In the genomic region with DNA sequence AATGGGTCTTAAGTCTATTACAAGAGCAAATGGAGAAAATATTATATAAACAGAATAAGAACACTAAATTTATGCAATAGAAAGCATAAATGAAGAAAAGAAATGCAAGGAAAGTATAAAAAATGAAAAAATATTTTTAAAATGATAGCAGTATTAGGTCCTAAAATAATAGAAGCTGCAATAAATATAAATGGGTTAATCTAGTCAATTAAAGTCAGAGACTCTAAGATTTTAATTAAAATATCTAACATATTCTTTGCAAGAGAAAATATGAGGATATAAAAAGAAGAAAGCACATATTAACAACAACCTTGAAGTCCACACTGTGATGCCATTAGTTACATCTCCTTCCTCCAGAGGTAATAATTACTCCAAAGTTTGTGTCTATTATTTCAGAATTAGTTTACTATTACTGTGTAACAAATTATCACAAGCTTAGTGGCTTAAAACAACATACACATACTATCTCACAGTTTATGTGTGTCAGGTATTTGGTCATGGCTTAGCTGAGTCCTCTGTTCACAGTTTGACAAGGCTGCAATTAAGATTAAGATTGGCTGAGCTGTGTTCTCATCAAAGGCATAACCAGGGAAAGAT, we compare ENCODE assay signal across 29 cellular contexts.
"Had no signal": no experiment of that assay in that cellular context is flagged by ENCODE, and none has a peak within 500 bp of the region (broad histone marks: within the 10 kb centered on the region; RNA-seq: fewer than 3 reads in every experiment).

No MANE protein-coding gene starts in this region.

- H3K27me3 Mint-ChIP-seq: progenitor cell of endocrine pancreas; stimulated activated naive B cell treated with anti-CD40 and anti-IgM and Interleukin-4, amounts not matched to agents 10 μg/mL and 1 μg/mL and 100 μg/mL, for 72 hours; stimulated activated naive CD8-positive, alpha-beta T cell treated with anti-CD3 and anti-CD28 coated beads, Interleukin-15, Interleukin-2, amounts not matched to agents 100 ng/mL and 50 ng/mL, for 24 hours had no signal

- H3K36me3 ChIP-seq: neural progenitor cell, ovary, right lobe of liver, sigmoid colon, stomach, thoracic aorta, thyroid gland, upper lobe of left lung, vagina had no signal

- H3K4me1 ChIP-seq: neural progenitor cell, parathyroid adenoma, psoas muscle, right lobe of liver, sigmoid colon, stomach, thyroid gland, tibial nerve, upper lobe of left lung, vagina had no signal

- H3K27ac ChIP-seq: neural progenitor cell, ovary, parathyroid adenoma, psoas muscle, right lobe of liver, sigmoid colon, stomach, thoracic aorta, thyroid gland, tibial nerve, upper lobe of left lung, vagina had no signal

- H3K4me3 ChIP-seq: neural progenitor cell, ovary, psoas muscle, right lobe of liver, sigmoid colon, stomach, thoracic aorta, thyroid gland, tibial nerve, upper lobe of left lung, vagina had no signal

- H3K27ac Mint-ChIP-seq: natural killer cell; nephron; neural progenitor cell; progenitor cell of endocrine pancreas; stimulated activated effector memory CD8-positive, alpha-beta T cell treated with anti-CD3 and anti-CD28 coated beads, Interleukin-12 subunit alpha, Interleukin-12 subunit beta, amount 100 ng/mL, for 72 hours; stimulated activated naive B cell treated with anti-CD40 and anti-IgM and Interleukin-4, amounts not matched to agents 10 μg/mL and 1 μg/mL and 100 μg/mL, for 72 hours; stimulated activated naive CD8-positive, alpha-beta T cell treated with anti-CD3 and anti-CD28 coated beads, Interleukin-15, Interleukin-2, amounts not matched to agents 100 ng/mL and 50 ng/mL, for 24 hours had no signal

- H3K4me2 ChIP-seq: neural progenitor cell had no signal

- H3K4me1 Mint-ChIP-seq: natural killer cell; nephron; stimulated activated effector memory CD8-positive, alpha-beta T cell treated with anti-CD3 and anti-CD28 coated beads, Interleukin-12 subunit alpha, Interleukin-12 subunit beta, amount 100 ng/mL, for 72 hours; stimulated activated naive B cell treated with anti-CD40 and anti-IgM and Interleukin-4, amounts not matched to agents 10 μg/mL and 1 μg/mL and 100 μg/mL, for 72 hours had no signal

- H3K79me2 ChIP-seq: parathyroid adenoma had no signal

- H3K9ac ChIP-seq: neural progenitor cell, parathyroid adenoma had no signal

- H3K36me3 Mint-ChIP-seq: natural killer cell; neural progenitor cell; stimulated activated effector memory CD8-positive, alpha-beta T cell treated with anti-CD3 and anti-CD28 coated beads, Interleukin-12 subunit alpha, Interleukin-12 subunit beta, amount 100 ng/mL, for 72 hours; stimulated activated naive B cell treated with anti-CD40 and anti-IgM and Interleukin-4, amounts not matched to agents 10 μg/mL and 1 μg/mL and 100 μg/mL, for 72 hours had no signal

- H3K4me3 Mint-ChIP-seq: natural killer cell; nephron; neural progenitor cell; stimulated activated effector memory CD8-positive, alpha-beta T cell treated with anti-CD3 and anti-CD28 coated beads, Interleukin-12 subunit alpha, Interleukin-12 subunit beta, amount 100 ng/mL, for 72 hours; stimulated activated naive B cell treated with anti-CD40 and anti-IgM and Interleukin-4, amounts not matched to agents 10 μg/mL and 1 μg/mL and 100 μg/mL, for 72 hours; stimulated activated naive CD8-positive, alpha-beta T cell treated with anti-CD3 and anti-CD28 coated beads, Interleukin-15, Interleukin-2, amounts not matched to agents 100 ng/mL and 50 ng/mL, for 24 hours had no signal

- H3K9me3 Mint-ChIP-seq: neural progenitor cell had no signal

- ATAC-seq: natural killer cell; psoas muscle; right cardiac atrium; right lobe of liver; stimulated activated effector memory CD8-positive, alpha-beta T cell treated with anti-CD3 and anti-CD28 coated beads, Interleukin-12 subunit alpha, Interleukin-12 subunit beta, amount 100 ng/mL, for 72 hours; stimulated activated naive B cell treated with anti-CD40 and anti-IgM and Interleukin-4, amounts not matched to agents 10 μg/mL and 1 μg/mL and 100 μg/mL, for 72 hours had no signal

- H3K27me3 ChIP-seq: neural progenitor cell, ovary, right lobe of liver, sigmoid colon, stomach, thyroid gland, tibial nerve, upper lobe of left lung, vagina had no signal

- FAIRE-seq: small intestine, urothelium cell line had no signal

- DNase-seq: natural killer cell; occipital lobe; ovary; posterior cingulate gyrus; psoas muscle; right cardiac atrium; right lobe of liver; sigmoid colon; small intestine; stimulated activated CD4-positive, alpha-beta T cell treated with anti-CD3 and anti-CD28 coated beads, Interleukin-15, amount 100 ng/mL, for 24 hours; stimulated activated CD4-positive, alpha-beta T cell treated with anti-CD3 and anti-CD28 coated beads, Interleukin-2, amount 100 ng/mL, for 24 hours; stimulated activated CD4-positive, alpha-beta T cell treated with anti-CD3 and anti-CD28 coated beads, Interleukin-2, amount 100 ng/mL, for 48 hours; stimulated activated CD4-positive, alpha-beta T cell treated with anti-CD3 and anti-CD28 coated beads, Interleukin-4, amount 100 ng/mL, for 24 hours; stimulated activated naive B cell treated with anti-CD40 and anti-IgM and Interleukin-4, amounts not matched to agents 10 μg/mL and 1 μg/mL and 100 μg/mL, for 72 hours; stimulated activated naive CD4-positive, alpha-beta T cell treated with Interleukin-2 at 50 U/mL for 16 hours; stomach; thyroid gland; trophoblast cell; upper lobe of left lung had no signal
